18 cellular contexts compared by ENCODE assay signal in the genomic region with DNA sequence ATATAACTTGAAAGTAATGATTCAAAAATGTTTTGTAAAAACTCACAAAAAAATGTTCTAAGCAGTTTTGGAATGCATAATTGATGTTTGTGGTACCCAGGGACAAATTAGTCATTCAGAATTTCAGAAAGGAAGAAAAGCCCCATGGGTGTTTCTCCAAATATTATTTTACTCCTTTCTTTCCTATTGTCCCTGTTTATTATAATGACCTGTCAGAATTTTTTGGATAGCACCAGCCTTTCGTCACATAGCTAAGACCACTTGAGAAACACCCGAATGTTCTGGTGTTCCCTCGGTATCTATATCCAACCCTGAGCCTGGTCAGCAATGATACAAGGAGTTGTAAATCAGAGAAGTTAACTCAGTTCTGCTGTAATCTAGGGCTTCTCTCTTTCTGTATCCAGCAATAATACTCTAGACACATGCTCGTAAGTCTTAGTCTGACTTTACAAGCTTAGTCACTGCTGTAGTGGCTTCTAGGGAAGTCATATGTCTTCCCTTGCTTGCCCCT.
DNase-seq lines count a peak whose midpoint lies in the region; ATAC-seq and TF ChIP-seq lines count a peak whose summit lies in the region.
"Had no signal": no experiment of that assay in that cellular context is flagged by ENCODE, and none has a peak within 500 bp of the region (broad histone marks: within the 10 kb centered on the region; RNA-seq: fewer than 3 reads in every experiment).

No MANE protein-coding gene starts in this region.

- no peak overlapping the region for H2AFZ ChIP-seq in PC-3 (ENCODE audit: low read length)

- TF ChIP-seq POLR2A in gastrocnemius medialis (IDR thresholded peaks at IDR 0.05): no peak

- POLR2A ChIA-PET in PC-3 (lab: Charles Lee; ENCODE audit: unreplicated experiment): no interaction called here

- in situ Hi-C loops in gastrocnemius medialis (cut with MboI; ENCODE audit: low sequenced_read_pairs in 4 of 4): no loop called here

- H4K20me1 ChIP-seq in PC-3 (ENCODE audit: low read length): no peaks in the 10 kb centered on the region

- no peaks in the 10 kb centered on the region for H3F3A ChIP-seq in PC-3 (ENCODE audit: low read length, unreplicated experiment)

- H3K4me1 ChIP-seq in PC-3 (ENCODE audit: insufficient read depth, low read length) (no peaks in the 10 kb centered on the region), gastrocnemius medialis (peaks cover 6 to 15% of the 10 kb centered on the region in 2 donors)
- H3K4me1 ChIP-seq: Peyer's patch, vagina had no signal

- H3K36me3 ChIP-seq in PC-3 (ENCODE audit: low read depth, low read length) (no peaks in the 10 kb centered on the region), gastrocnemius medialis (no peaks in the 10 kb centered on the region)
- H3K36me3 ChIP-seq: Peyer's patch, vagina had no signal

- CTCF ChIA-PET in PC-3 (lab: Charles Lee): no interaction called here

- intact Hi-C loops in PC-3 (cut with micrococcal nuclease): no loop called here
- intact Hi-C loops in gastrocnemius medialis (cut with DNase I; ENCODE audit: low total_unique reads): no loop called here

- no peak overlapping the region for H3K9ac ChIP-seq in PC-3 (ENCODE audit: low read length)

- TF ChIP-seq CTCF in PC-3 (conservative IDR thresholded peaks at IDR 0.05; ENCODE audit: low read depth, low read length) (no peak), foreskin fibroblast (IDR thresholded peaks at IDR 0.05; ENCODE audit: low read depth, low read length) (no peak), gastrocnemius medialis (IDR thresholded peaks at IDR 0.05 in 4 of 5, conservative IDR thresholded peaks at IDR 0.05 in 1 of 5) (no peak)

- H3K4me2 ChIP-seq in PC-3 (ENCODE audit: low read length): no peak overlapping the region

- H3K9me2 ChIP-seq in PC-3 (replicated peaks; ENCODE audit: low read length): no peaks in the 10 kb centered on the region

- 0 out of 2 replicates have a peak, but pooled peaks have one; percentile 29 for ATAC-seq in PC-3
- peak; percentile 58 to 66 for ATAC-seq in gastrocnemius medialis
- no peak for ATAC-seq in GM21447 (IDR thresholded peaks at IDR 0.05; ENCODE audit: unreplicated experiment)
- ATAC-seq: activated naive CD4-positive, alpha-beta T cell treated with anti-CD3 and anti-CD28 coated beads, Interleukin-2, amount 50 U/mL, for 72 hours; left colon; naive thymus-derived CD4-positive, alpha-beta T cell; T-cell had no signal

- DNase-seq in AG20443 (ENCODE audit: low spot score) (peak; percentile 36), PC-3 (no peak), foreskin fibroblast (peak; percentile 56 to 66), gastrocnemius medialis (no peak), DMS53 treated with DMSO at 0.1 percent for 48 hours (lab: John Stamatoyannopoulos, UW; ENCODE audit: unreplicated experiment) (no peak), NCI-H2081 treated with DMSO at 0.1 percent for 48 hours (lab: John Stamatoyannopoulos, UW) (no peak), UCSD-AML1 (lab: John Stamatoyannopoulos, UW; ENCODE audit: unreplicated experiment) (no peak)
- DNase-seq: hypothalamus; left colon; naive thymus-derived CD4-positive, alpha-beta T cell; NCI-H187 treated with DMSO at 0.1 percent for 48 hours; NCI-H526; Peyer's patch; retina; T-cell had no signal

- H3K27ac ChIP-seq in PC-3 (ENCODE audit: low read length) (no peak overlapping the region), gastrocnemius medialis (no peak overlapping the region)
- H3K27ac ChIP-seq: Peyer's patch, vagina had no signal

- H3K79me2 ChIP-seq in PC-3 (ENCODE audit: low read length): no peaks in the 10 kb centered on the region

- H3K27me3 ChIP-seq in PC-3 (ENCODE audit: low read length) (no peaks in the 10 kb centered on the region), gastrocnemius medialis (no peaks in the 10 kb centered on the region)
- H3K27me3 ChIP-seq: Peyer's patch, vagina had no signal

- H3K4me3 ChIP-seq in PC-3 (ENCODE audit: low read length) (no peak overlapping the region), foreskin fibroblast (ENCODE audit: low read depth in 1 of 2, low read length in 2 of 2) (no peak overlapping the region), gastrocnemius medialis (no peak overlapping the region)
- H3K4me3 ChIP-seq: Peyer's patch, vagina had no signal

- H3K9me3 ChIP-seq in PC-3 (ENCODE audit: low read length) (no peaks in the 10 kb centered on the region), gastrocnemius medialis (no peaks in the 10 kb centered on the region)
- H3K9me3 ChIP-seq: Peyer's patch, vagina had no signal

- no TSS peak for BruUV-seq in PC-3 (replicated peaks; lab: Mats Ljungman, UMichigan)

Comparison
In these comparisons a context has a peak if more than half of its experiments do, and no peak if none do; other contexts are left out.
1. DNase-seq: peak in AG20443 (single experiment) and foreskin fibroblast (2 of 2); none in PC-3 (single experiment), gastrocnemius medialis (0 of 2), DMS53 treated with DMSO at 0.1 percent for 48 hours (single experiment), NCI-H2081 treated with DMSO at 0.1 percent for 48 hours (single experiment) and UCSD-AML1 (single experiment).